ENCODE assay signal across 1 cellular context in genomic region chr19:48492925-48493717, GRCh38.
TF ChIP-seq lines count a peak whose summit lies in the region.

No MANE protein-coding gene starts in this region.

TF ChIP-seq in H1, 55 proteins besides CTCF, POLR2A, EP300 and RAD21:
- TF ChIP-seq BCL11A (IDR thresholded peaks at IDR 0.05; ENCODE audit: low read depth in 2 of 2, low read length in 2 of 2): no peak
- TF ChIP-seq ASH2L (IDR thresholded peaks at IDR 0.05; ENCODE audit: low read length): no peak
- TF ChIP-seq PHF8 (conservative IDR thresholded peaks at IDR 0.05; ENCODE audit: low read depth, low read length): no peak
- TF ChIP-seq SIN3A (conservative IDR thresholded peaks at IDR 0.05 in 1 of 2, IDR thresholded peaks at IDR 0.05 in 1 of 2; ENCODE audit: low read depth in 1 of 2, low read length in 2 of 2): no peak
- TF ChIP-seq, protein P1, sequence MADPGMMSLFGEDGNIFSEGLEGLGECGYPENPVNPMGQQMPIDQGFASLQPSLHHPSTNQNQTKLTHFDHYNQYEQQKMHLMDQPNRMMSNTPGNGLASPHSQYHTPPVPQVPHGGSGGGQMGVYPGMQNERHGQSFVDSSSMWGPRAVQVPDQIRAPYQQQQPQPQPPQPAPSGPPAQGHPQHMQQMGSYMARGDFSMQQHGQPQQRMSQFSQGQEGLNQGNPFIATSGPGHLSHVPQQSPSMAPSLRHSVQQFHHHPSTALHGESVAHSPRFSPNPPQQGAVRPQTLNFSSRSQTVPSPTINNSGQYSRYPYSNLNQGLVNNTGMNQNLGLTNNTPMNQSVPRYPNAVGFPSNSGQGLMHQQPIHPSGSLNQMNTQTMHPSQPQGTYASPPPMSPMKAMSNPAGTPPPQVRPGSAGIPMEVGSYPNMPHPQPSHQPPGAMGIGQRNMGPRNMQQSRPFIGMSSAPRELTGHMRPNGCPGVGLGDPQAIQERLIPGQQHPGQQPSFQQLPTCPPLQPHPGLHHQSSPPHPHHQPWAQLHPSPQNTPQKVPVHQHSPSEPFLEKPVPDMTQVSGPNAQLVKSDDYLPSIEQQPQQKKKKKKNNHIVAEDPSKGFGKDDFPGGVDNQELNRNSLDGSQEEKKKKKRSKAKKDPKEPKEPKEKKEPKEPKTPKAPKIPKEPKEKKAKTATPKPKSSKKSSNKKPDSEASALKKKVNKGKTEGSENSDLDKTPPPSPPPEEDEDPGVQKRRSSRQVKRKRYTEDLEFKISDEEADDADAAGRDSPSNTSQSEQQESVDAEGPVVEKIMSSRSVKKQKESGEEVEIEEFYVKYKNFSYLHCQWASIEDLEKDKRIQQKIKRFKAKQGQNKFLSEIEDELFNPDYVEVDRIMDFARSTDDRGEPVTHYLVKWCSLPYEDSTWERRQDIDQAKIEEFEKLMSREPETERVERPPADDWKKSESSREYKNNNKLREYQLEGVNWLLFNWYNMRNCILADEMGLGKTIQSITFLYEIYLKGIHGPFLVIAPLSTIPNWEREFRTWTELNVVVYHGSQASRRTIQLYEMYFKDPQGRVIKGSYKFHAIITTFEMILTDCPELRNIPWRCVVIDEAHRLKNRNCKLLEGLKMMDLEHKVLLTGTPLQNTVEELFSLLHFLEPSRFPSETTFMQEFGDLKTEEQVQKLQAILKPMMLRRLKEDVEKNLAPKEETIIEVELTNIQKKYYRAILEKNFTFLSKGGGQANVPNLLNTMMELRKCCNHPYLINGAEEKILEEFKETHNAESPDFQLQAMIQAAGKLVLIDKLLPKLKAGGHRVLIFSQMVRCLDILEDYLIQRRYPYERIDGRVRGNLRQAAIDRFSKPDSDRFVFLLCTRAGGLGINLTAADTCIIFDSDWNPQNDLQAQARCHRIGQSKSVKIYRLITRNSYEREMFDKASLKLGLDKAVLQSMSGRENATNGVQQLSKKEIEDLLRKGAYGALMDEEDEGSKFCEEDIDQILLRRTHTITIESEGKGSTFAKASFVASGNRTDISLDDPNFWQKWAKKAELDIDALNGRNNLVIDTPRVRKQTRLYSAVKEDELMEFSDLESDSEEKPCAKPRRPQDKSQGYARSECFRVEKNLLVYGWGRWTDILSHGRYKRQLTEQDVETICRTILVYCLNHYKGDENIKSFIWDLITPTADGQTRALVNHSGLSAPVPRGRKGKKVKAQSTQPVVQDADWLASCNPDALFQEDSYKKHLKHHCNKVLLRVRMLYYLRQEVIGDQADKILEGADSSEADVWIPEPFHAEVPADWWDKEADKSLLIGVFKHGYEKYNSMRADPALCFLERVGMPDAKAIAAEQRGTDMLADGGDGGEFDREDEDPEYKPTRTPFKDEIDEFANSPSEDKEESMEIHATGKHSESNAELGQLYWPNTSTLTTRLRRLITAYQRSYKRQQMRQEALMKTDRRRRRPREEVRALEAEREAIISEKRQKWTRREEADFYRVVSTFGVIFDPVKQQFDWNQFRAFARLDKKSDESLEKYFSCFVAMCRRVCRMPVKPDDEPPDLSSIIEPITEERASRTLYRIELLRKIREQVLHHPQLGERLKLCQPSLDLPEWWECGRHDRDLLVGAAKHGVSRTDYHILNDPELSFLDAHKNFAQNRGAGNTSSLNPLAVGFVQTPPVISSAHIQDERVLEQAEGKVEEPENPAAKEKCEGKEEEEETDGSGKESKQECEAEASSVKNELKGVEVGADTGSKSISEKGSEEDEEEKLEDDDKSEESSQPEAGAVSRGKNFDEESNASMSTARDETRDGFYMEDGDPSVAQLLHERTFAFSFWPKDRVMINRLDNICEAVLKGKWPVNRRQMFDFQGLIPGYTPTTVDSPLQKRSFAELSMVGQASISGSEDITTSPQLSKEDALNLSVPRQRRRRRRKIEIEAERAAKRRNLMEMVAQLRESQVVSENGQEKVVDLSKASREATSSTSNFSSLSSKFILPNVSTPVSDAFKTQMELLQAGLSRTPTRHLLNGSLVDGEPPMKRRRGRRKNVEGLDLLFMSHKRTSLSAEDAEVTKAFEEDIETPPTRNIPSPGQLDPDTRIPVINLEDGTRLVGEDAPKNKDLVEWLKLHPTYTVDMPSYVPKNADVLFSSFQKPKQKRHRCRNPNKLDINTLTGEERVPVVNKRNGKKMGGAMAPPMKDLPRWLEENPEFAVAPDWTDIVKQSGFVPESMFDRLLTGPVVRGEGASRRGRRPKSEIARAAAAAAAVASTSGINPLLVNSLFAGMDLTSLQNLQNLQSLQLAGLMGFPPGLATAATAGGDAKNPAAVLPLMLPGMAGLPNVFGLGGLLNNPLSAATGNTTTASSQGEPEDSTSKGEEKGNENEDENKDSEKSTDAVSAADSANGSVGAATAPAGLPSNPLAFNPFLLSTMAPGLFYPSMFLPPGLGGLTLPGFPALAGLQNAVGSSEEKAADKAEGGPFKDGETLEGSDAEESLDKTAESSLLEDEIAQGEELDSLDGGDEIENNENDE (IDR thresholded peaks at IDR 0.05; ENCODE audit: insufficient replicate concordance, low read length): no peak
- no peak for TF ChIP-seq CTBP2 (IDR thresholded peaks at IDR 0.05; ENCODE audit: borderline replicate concordance, insufficient read depth, insufficient read length, low read length)
- no peak for TF ChIP-seq JUN (IDR thresholded peaks at IDR 0.05; ENCODE audit: low read depth, low read length)
- TF ChIP-seq HDAC2 (IDR thresholded peaks at IDR 0.05; ENCODE audit: borderline replicate concordance in 1 of 2, low read depth in 2 of 2, low read length in 2 of 2): no peak
- no peak for TF ChIP-seq TEAD4 (IDR thresholded peaks at IDR 0.05; ENCODE audit: low read depth, low read length)
- TF ChIP-seq KDM1A (IDR thresholded peaks at IDR 0.05; ENCODE audit: borderline replicate concordance, low read length): no peak
- no peak for TF ChIP-seq BACH1 (IDR thresholded peaks at IDR 0.05; ENCODE audit: low read length)
- TF ChIP-seq CHD2 (IDR thresholded peaks at IDR 0.05; ENCODE audit: low read length): no peak
- TF ChIP-seq SP4 (IDR thresholded peaks at IDR 0.05; ENCODE audit: low read length): 0 out of 2 replicates have a peak, but pooled peaks have one; percentile 84
- TF ChIP-seq SUZ12 (IDR thresholded peaks at IDR 0.05; ENCODE audit: low read length): no peak
- TF ChIP-seq TAF7 (optimal IDR thresholded peaks at IDR 0.05; ENCODE audit: borderline replicate concordance, low read depth, low read length): no peak
- no peak for TF ChIP-seq FOSL1 (IDR thresholded peaks at IDR 0.05; ENCODE audit: insufficient read depth, low read depth, low read length)
- TF ChIP-seq SP2 (IDR thresholded peaks at IDR 0.05; ENCODE audit: low read length): no peak
- TF ChIP-seq SAP30 (IDR thresholded peaks at IDR 0.05; ENCODE audit: insufficient read depth, insufficient replicate concordance, low read length): no peak
- TF ChIP-seq SRF (IDR thresholded peaks at IDR 0.05; ENCODE audit: low read depth, low read length): no peak
- TF ChIP-seq NANOG (IDR thresholded peaks at IDR 0.05; ENCODE audit: insufficient read depth, low read depth, low read length, poor library complexity, severe bottlenecking): peak; percentile 1
- TF ChIP-seq SP1 (IDR thresholded peaks at IDR 0.05; ENCODE audit: low read depth, low read length): peak; percentile 77
- TF ChIP-seq GTF2F1 (IDR thresholded peaks at IDR 0.05; ENCODE audit: borderline replicate concordance, low read depth, low read length): no peak
- TF ChIP-seq MAFK (IDR thresholded peaks at IDR 0.05; ENCODE audit: low read depth, low read length): no peak
- TF ChIP-seq TBP (IDR thresholded peaks at IDR 0.05; ENCODE audit: low read depth, low read length): no peak
- TF ChIP-seq CBX5 (IDR thresholded peaks at IDR 0.05; ENCODE audit: low read depth, low read length): no peak
- TF ChIP-seq CREB1 (IDR thresholded peaks at IDR 0.05): 0 out of 2 replicates have a peak, but pooled peaks have one; percentile 6
- no peak for TF ChIP-seq BRCA1 (IDR thresholded peaks at IDR 0.05; ENCODE audit: low read depth, low read length)
- TF ChIP-seq NRF1 (IDR thresholded peaks at IDR 0.05; ENCODE audit: low read depth, low read length): no peak
- TF ChIP-seq YY1 (IDR thresholded peaks at IDR 0.05; ENCODE audit: low read depth, low read length): no peak
- TF ChIP-seq RXRA (IDR thresholded peaks at IDR 0.05; ENCODE audit: insufficient read depth, low read depth, low read length): no peak
- no peak for TF ChIP-seq JUND (IDR thresholded peaks at IDR 0.05; ENCODE audit: low read length)
- TF ChIP-seq CHD1 (IDR thresholded peaks at IDR 0.05; ENCODE audit: low read depth, low read length): no peak
- no peak for TF ChIP-seq CEBPB (IDR thresholded peaks at IDR 0.05; ENCODE audit: low read depth, low read length)
- TF ChIP-seq GABPA (IDR thresholded peaks at IDR 0.05; ENCODE audit: borderline replicate concordance, insufficient read depth, low read length): no peak
- TF ChIP-seq SIRT6 (IDR thresholded peaks at IDR 0.05; ENCODE audit: low read length): no peak
- TF ChIP-seq HDAC6 (IDR thresholded peaks at IDR 0.05; ENCODE audit: low read depth, low read length): no peak
- no peak for TF ChIP-seq RNF2 (IDR thresholded peaks at IDR 0.05; ENCODE audit: borderline replicate concordance, low read depth, low read length, missing control alignments, poor library complexity, severe bottlenecking)
- TF ChIP-seq EZH2 (IDR thresholded peaks at IDR 0.05; ENCODE audit: low read depth, low read length, severe bottlenecking): no peak
- no peak for TF ChIP-seq SIX5 (IDR thresholded peaks at IDR 0.05; ENCODE audit: low read depth, low read length)
- TF ChIP-seq POLR2AphosphoS5 (IDR thresholded peaks at IDR 0.05; ENCODE audit: low read depth, low read length): peak; percentile 64
- TF ChIP-seq KDM4A (IDR thresholded peaks at IDR 0.05; ENCODE audit: low read depth, low read length, severe bottlenecking): peak; percentile 15
- TF ChIP-seq ATF2 (IDR thresholded peaks at IDR 0.05; ENCODE audit: low read length): no peak
- peak; percentile 46; the same call in 1 of the 2 replicates for TF ChIP-seq MAX (IDR thresholded peaks at IDR 0.05)
- TF ChIP-seq ATF3 (IDR thresholded peaks at IDR 0.05; ENCODE audit: insufficient read depth, low read depth, low read length): no peak
- no peak for TF ChIP-seq RFX5 (IDR thresholded peaks at IDR 0.05; ENCODE audit: borderline replicate concordance, low read depth, low read length)
- TF ChIP-seq TAF1 (IDR thresholded peaks at IDR 0.05; ENCODE audit: low read depth, low read length): peak; percentile 58; the same call in 1 of the 2 replicates
- TF ChIP-seq ZNF274 (IDR thresholded peaks at IDR 0.05; ENCODE audit: borderline replicate concordance, extremely low read depth, low read length): no peak
- TF ChIP-seq, protein P2, sequence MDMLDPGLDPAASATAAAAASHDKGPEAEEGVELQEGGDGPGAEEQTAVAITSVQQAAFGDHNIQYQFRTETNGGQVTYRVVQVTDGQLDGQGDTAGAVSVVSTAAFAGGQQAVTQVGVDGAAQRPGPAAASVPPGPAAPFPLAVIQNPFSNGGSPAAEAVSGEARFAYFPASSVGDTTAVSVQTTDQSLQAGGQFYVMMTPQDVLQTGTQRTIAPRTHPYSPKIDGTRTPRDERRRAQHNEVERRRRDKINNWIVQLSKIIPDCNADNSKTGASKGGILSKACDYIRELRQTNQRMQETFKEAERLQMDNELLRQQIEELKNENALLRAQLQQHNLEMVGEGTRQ (IDR thresholded peaks at IDR 0.05; ENCODE audit: low read length): no peak
- TF ChIP-seq RBBP5 (IDR thresholded peaks at IDR 0.05; ENCODE audit: borderline replicate concordance, low read depth, low read length): no peak
- TF ChIP-seq E2F6 (IDR thresholded peaks at IDR 0.05): no peak; the same call in 1 of the 2 replicates
- no peak for TF ChIP-seq TCF12 (IDR thresholded peaks at IDR 0.05; ENCODE audit: low read depth, low read length)
- no peak for TF ChIP-seq EGR1 (IDR thresholded peaks at IDR 0.05; ENCODE audit: borderline replicate concordance, low read depth, low read length)
